Comparison of ENCODE assay signal across 1 cellular context in the genomic region with DNA sequence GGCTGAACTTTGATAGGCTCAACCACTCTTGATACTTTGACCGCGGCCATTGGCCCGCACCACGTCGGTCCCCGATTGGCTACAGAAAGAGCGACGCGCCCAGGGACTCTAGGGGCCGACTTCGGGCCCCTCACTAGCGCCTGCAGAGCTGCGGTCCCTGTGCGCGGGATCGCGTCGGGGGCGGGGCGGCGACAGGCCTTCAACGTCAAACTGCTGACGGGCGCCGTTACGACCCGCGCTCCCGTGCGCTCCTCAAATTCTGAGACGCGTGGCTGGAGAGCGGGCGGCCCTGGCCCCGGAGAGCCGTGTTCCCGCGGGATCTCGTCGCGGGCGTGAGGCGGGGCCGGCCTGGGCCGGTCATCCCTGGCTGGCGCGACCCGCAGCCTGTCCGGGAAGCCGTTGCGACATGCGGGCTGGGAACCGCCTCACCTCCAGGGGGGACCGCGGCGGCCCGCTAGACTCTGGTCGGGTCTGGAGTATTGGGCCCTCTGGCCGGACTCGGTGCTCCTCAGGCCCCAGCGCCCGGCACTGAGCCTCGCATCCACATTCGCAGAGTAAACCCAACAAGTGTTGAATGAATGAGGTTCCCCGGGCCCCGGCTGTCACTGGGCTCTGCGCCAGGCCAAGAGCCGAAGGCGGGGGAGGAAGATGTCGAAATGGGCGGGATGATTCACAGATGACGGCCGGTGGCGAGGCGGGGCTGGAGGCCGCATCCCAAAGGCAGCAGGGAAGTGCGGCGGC.
TF ChIP-seq lines count a peak whose summit lies in the region.

No MANE protein-coding gene starts in this region.

TF ChIP-seq in WTC11, 78 proteins besides CTCF, POLR2A, EP300 and RAD21 (continued from another document):
- TF ChIP-seq, protein P1, sequence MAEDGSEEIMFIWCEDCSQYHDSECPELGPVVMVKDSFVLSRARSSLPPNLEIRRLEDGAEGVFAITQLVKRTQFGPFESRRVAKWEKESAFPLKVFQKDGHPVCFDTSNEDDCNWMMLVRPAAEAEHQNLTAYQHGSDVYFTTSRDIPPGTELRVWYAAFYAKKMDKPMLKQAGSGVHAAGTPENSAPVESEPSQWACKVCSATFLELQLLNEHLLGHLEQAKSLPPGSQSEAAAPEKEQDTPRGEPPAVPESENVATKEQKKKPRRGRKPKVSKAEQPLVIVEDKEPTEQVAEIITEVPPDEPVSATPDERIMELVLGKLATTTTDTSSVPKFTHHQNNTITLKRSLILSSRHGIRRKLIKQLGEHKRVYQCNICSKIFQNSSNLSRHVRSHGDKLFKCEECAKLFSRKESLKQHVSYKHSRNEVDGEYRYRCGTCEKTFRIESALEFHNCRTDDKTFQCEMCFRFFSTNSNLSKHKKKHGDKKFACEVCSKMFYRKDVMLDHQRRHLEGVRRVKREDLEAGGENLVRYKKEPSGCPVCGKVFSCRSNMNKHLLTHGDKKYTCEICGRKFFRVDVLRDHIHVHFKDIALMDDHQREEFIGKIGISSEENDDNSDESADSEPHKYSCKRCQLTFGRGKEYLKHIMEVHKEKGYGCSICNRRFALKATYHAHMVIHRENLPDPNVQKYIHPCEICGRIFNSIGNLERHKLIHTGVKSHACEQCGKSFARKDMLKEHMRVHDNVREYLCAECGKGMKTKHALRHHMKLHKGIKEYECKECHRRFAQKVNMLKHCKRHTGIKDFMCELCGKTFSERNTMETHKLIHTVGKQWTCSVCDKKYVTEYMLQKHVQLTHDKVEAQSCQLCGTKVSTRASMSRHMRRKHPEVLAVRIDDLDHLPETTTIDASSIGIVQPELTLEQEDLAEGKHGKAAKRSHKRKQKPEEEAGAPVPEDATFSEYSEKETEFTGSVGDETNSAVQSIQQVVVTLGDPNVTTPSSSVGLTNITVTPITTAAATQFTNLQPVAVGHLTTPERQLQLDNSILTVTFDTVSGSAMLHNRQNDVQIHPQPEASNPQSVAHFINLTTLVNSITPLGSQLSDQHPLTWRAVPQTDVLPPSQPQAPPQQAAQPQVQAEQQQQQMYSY (CRISPR knock-in tag; IDR thresholded peaks at IDR 0.05) = no peak
- TF ChIP-seq, protein P2, sequence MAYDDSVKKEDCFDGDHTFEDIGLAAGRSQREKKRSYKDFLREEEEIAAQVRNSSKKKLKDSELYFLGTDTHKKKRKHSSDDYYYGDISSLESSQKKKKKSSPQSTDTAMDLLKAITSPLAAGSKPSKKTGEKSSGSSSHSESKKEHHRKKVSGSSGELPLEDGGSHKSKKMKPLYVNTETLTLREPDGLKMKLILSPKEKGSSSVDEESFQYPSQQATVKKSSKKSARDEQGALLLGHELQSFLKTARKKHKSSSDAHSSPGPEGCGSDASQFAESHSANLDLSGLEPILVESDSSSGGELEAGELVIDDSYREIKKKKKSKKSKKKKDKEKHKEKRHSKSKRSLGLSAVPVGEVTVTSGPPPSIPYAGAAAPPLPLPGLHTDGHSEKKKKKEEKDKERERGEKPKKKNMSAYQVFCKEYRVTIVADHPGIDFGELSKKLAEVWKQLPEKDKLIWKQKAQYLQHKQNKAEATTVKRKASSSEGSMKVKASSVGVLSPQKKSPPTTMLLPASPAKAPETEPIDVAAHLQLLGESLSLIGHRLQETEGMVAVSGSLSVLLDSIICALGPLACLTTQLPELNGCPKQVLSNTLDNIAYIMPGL (CRISPR knock-in tag; IDR thresholded peaks at IDR 0.05) = peak; percentile 76; the same call in 1 of the 2 replicates
- TF ChIP-seq, protein P3, sequence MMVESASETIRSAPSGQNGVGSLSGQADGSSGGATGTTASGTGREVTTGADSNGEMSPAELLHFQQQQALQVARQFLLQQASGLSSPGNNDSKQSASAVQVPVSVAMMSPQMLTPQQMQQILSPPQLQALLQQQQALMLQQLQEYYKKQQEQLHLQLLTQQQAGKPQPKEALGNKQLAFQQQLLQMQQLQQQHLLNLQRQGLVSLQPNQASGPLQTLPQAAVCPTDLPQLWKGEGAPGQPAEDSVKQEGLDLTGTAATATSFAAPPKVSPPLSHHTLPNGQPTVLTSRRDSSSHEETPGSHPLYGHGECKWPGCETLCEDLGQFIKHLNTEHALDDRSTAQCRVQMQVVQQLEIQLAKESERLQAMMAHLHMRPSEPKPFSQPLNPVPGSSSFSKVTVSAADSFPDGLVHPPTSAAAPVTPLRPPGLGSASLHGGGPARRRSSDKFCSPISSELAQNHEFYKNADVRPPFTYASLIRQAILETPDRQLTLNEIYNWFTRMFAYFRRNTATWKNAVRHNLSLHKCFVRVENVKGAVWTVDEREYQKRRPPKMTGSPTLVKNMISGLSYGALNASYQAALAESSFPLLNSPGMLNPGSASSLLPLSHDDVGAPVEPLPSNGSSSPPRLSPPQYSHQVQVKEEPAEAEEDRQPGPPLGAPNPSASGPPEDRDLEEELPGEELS (CRISPR knock-in tag; IDR thresholded peaks at IDR 0.05) = peak; percentile 72; the same call in 1 of the 2 replicates
- TF ChIP-seq, protein P4, sequence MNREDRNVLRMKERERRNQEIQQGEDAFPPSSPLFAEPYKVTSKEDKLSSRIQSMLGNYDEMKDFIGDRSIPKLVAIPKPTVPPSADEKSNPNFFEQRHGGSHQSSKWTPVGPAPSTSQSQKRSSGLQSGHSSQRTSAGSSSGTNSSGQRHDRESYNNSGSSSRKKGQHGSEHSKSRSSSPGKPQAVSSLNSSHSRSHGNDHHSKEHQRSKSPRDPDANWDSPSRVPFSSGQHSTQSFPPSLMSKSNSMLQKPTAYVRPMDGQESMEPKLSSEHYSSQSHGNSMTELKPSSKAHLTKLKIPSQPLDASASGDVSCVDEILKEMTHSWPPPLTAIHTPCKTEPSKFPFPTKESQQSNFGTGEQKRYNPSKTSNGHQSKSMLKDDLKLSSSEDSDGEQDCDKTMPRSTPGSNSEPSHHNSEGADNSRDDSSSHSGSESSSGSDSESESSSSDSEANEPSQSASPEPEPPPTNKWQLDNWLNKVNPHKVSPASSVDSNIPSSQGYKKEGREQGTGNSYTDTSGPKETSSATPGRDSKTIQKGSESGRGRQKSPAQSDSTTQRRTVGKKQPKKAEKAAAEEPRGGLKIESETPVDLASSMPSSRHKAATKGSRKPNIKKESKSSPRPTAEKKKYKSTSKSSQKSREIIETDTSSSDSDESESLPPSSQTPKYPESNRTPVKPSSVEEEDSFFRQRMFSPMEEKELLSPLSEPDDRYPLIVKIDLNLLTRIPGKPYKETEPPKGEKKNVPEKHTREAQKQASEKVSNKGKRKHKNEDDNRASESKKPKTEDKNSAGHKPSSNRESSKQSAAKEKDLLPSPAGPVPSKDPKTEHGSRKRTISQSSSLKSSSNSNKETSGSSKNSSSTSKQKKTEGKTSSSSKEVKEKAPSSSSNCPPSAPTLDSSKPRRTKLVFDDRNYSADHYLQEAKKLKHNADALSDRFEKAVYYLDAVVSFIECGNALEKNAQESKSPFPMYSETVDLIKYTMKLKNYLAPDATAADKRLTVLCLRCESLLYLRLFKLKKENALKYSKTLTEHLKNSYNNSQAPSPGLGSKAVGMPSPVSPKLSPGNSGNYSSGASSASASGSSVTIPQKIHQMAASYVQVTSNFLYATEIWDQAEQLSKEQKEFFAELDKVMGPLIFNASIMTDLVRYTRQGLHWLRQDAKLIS (CRISPR knock-in tag; IDR thresholded peaks at IDR 0.05; ENCODE audit: borderline replicate concordance) = no peak
- TF ChIP-seq GRHL2 (CRISPR knock-in tag; IDR thresholded peaks at IDR 0.05; ENCODE audit: insufficient replicate concordance, severe bottlenecking) (no peak), CBFB (CRISPR knock-in tag; IDR thresholded peaks at IDR 0.05; ENCODE audit: low read depth) (no peak), PRRX2 (CRISPR knock-in tag; IDR thresholded peaks at IDR 0.05) (no peak), ETV6 (CRISPR knock-in tag; IDR thresholded peaks at IDR 0.05) (no peak), SMAD3 (CRISPR knock-in tag; IDR thresholded peaks at IDR 0.05; ENCODE audit: borderline replicate concordance) (peak; percentile 20; the same call in 1 of the 2 replicates), SMAD4 (CRISPR knock-in tag; IDR thresholded peaks at IDR 0.05) (no peak), RORB (CRISPR knock-in tag; IDR thresholded peaks at IDR 0.05) (no peak), OVOL2 (CRISPR knock-in tag; IDR thresholded peaks at IDR 0.05; ENCODE audit: borderline replicate concordance) (no peak), TCF7 (CRISPR knock-in tag; IDR thresholded peaks at IDR 0.05; ENCODE audit: low read depth) (no peak), NR2C2 (CRISPR knock-in tag; IDR thresholded peaks at IDR 0.05) (no peak)
- TF ChIP-seq, protein P5, sequence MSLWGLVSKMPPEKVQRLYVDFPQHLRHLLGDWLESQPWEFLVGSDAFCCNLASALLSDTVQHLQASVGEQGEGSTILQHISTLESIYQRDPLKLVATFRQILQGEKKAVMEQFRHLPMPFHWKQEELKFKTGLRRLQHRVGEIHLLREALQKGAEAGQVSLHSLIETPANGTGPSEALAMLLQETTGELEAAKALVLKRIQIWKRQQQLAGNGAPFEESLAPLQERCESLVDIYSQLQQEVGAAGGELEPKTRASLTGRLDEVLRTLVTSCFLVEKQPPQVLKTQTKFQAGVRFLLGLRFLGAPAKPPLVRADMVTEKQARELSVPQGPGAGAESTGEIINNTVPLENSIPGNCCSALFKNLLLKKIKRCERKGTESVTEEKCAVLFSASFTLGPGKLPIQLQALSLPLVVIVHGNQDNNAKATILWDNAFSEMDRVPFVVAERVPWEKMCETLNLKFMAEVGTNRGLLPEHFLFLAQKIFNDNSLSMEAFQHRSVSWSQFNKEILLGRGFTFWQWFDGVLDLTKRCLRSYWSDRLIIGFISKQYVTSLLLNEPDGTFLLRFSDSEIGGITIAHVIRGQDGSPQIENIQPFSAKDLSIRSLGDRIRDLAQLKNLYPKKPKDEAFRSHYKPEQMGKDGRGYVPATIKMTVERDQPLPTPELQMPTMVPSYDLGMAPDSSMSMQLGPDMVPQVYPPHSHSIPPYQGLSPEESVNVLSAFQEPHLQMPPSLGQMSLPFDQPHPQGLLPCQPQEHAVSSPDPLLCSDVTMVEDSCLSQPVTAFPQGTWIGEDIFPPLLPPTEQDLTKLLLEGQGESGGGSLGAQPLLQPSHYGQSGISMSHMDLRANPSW (CRISPR knock-in tag; conservative IDR thresholded peaks at IDR 0.05; ENCODE audit: low read depth) = no peak
- TF ChIP-seq, protein P6, sequence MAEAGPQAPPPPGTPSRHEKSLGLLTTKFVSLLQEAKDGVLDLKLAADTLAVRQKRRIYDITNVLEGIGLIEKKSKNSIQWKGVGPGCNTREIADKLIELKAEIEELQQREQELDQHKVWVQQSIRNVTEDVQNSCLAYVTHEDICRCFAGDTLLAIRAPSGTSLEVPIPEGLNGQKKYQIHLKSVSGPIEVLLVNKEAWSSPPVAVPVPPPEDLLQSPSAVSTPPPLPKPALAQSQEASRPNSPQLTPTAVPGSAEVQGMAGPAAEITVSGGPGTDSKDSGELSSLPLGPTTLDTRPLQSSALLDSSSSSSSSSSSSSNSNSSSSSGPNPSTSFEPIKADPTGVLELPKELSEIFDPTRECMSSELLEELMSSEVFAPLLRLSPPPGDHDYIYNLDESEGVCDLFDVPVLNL (CRISPR knock-in tag; IDR thresholded peaks at IDR 0.05; ENCODE audit: borderline replicate concordance, low read depth) = no peak
- TF ChIP-seq, protein P7, sequence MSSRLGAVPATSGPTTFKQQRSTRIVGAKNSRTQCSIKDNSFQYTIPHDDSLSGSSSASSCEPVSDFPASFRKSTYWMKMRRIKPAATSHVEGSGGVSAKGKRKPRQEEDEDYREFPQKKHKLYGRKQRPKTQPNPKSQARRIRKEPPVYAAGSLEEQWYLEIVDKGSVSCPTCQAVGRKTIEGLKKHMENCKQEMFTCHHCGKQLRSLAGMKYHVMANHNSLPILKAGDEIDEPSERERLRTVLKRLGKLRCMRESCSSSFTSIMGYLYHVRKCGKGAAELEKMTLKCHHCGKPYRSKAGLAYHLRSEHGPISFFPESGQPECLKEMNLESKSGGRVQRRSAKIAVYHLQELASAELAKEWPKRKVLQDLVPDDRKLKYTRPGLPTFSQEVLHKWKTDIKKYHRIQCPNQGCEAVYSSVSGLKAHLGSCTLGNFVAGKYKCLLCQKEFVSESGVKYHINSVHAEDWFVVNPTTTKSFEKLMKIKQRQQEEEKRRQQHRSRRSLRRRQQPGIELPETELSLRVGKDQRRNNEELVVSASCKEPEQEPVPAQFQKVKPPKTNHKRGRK (CRISPR knock-in tag; IDR thresholded peaks at IDR 0.05; ENCODE audit: borderline replicate concordance) = no peak
- TF ChIP-seq, protein P8, sequence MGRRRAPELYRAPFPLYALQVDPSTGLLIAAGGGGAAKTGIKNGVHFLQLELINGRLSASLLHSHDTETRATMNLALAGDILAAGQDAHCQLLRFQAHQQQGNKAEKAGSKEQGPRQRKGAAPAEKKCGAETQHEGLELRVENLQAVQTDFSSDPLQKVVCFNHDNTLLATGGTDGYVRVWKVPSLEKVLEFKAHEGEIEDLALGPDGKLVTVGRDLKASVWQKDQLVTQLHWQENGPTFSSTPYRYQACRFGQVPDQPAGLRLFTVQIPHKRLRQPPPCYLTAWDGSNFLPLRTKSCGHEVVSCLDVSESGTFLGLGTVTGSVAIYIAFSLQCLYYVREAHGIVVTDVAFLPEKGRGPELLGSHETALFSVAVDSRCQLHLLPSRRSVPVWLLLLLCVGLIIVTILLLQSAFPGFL (CRISPR knock-in tag; IDR thresholded peaks at IDR 0.05; ENCODE audit: borderline replicate concordance) = no peak
TF ChIP-seq in WTC11: peak in this region for 19.
